32 cellular contexts compared by ENCODE assay signal in the genomic region with DNA sequence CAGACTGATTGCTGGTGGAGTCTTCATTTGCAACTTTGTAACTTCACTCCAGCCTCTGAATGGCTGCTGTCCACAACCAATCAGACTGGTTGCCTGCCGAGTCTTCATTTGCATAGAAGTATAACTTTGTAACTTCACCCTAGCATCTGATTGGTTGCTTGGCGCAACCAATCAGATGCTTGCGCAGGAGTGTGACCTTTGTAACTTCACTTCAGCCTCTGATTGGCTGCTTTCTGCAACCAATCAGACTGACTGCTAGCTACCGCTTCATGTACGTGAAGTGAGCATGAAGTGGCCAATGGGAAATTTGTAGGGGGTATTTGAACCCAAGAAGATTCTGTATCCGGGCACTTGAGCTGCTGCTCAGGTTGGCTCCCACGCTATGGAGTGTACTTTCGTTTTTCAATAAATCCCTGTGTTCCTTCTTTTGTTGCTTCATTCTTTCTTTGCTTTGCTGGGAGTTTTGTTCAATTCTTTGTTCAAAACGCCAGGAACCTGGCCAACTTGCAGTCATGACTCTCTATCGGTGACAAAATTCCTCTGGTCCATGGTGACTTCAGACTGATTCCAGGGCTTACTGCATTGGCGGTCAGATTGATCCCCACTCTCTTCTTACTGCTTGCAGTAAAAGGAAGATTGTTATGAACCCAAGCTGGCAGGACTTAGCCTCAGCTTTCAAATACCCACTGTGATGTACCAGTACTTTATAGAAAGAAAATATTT. TPM values are rescaled to one million over a fixed set of nuclear protein-coding genes. Genes with fewer than 3 reads are reported as not detected.
A peak's percentile ranks its signal among the peaks of the same experiment; 100 is the strongest.
DNase-seq lines count a peak whose midpoint lies in the region; ATAC-seq, FAIRE-seq and TF ChIP-seq lines count a peak whose summit lies in the region.
"Had no signal": no experiment of that assay in that cellular context is flagged by ENCODE, and none has a peak within 500 bp of the region (broad histone marks: within the 10 kb centered on the region; RNA-seq: fewer than 3 reads in every experiment).

No MANE protein-coding gene starts in this region.

- H3K36me3 ChIP-seq in K562 (ENCODE audit: control insufficient read depth, insufficient read depth, low read length) (no peaks in the 10 kb centered on the region), right lobe of liver (no peaks in the 10 kb centered on the region), sigmoid colon (no peaks in the 10 kb centered on the region), heart right ventricle (no peaks in the 10 kb centered on the region)
- H3K36me3 ChIP-seq: pancreas, SJSA1, upper lobe of left lung had no signal

- H3K9me1 ChIP-seq in K562 (ENCODE audit: control insufficient read depth, insufficient read depth, low read length) = no peaks in the 10 kb centered on the region

- TF ChIP-seq EP300 in K562 (IDR thresholded peaks at IDR 0.05; ENCODE audit: low read length) (no peak), sigmoid colon (IDR thresholded peaks at IDR 0.05) (no peak)

- H3K9ac ChIP-seq in K562 (ENCODE audit: insufficient read depth in 1 of 2, low read depth in 2 of 2, low read length in 2 of 2) = no peak overlapping the region

- no peak for TF ChIP-seq POLR2A in K562 (conservative IDR thresholded peaks at IDR 0.05)
- no peak for TF ChIP-seq POLR2A in right lobe of liver (IDR thresholded peaks at IDR 0.05)
- TF ChIP-seq POLR2A in sigmoid colon (IDR thresholded peaks at IDR 0.05) = no peak

- FAIRE-seq in K562 (lab: Jason Lieb, UNC) = no peak

- TF ChIP-seq RAD21 in K562 (CRISPR knock-in tag; conservative IDR thresholded peaks at IDR 0.05 in 1 of 2, IDR thresholded peaks at IDR 0.05 in 1 of 2) = no peak

- DNase-seq in LHCN-M2 (ENCODE audit: low read depth) (peak; percentile 13), K562 (ENCODE audit: extremely low read depth in 1 of 4, low spot score in 3 of 4) (peak in 2 of 4 experiments; percentile 22 to 32), right lobe of liver (peak in 2 of 3 donors; percentile 34 to 57), sigmoid colon (no peak), RWPE1 (ENCODE audit: low spot score) (no peak), heart right ventricle (no peak)
- no peak for DNase-seq in stimulated activated CD8-positive, alpha-beta memory T cell treated with anti-CD3 and anti-CD28 coated beads, Interleukin-4, amount 100 ng/mL, for 48 hours
- DNase-seq: activated B cell treated with CpG ODN at 0.5 μM for 24 hours; activated CD4-positive, alpha-beta T cell treated with anti-CD3 and anti-CD28 coated beads, Interleukin-2, amount 50 U/mL, for 1 hour; activated gamma-delta T cell; activated naive CD8-positive, alpha-beta T cell treated with anti-CD3 and anti-CD28 coated beads, Interleukin-2, amount 10 ng/mL, durations not matched to agents 7 days and 5 days; activated T-cell treated with anti-CD3 and anti-CD28 coated beads, Interleukin-2, amount 50 U/mL, for 4 hours; Caco-2; dermis blood vessel endothelial cell; DND-41; Karpas-422; NCI-H1436 treated with DMSO at 0.1 percent for 48 hours; NCI-H446 treated with DMSO at 0.1 percent for 48 hours; NCI-H774; pancreas; right cardiac atrium; stimulated activated CD4-positive, alpha-beta T cell treated with anti-CD3 and anti-CD28 coated beads, Interleukin-4, amount 100 ng/mL, for 24 hours; T-helper 1 cell; upper lobe of left lung had no signal

- peak overlapping the region; percentile 1; the same call in 1 of the 2 replicates for H2AFZ ChIP-seq in K562 (ENCODE audit: low read depth, low read length)
- H2AFZ ChIP-seq: GM23338 had no signal

- CTCF ChIA-PET in K562 (lab: Yijun Ruan, JAX; ENCODE audit: low intra/inter-chr PET ratio) = no interaction called here
- CTCF ChIA-PET in RWPE1 (lab: Yijun Ruan, JAX) = no interaction called here

- ATAC-seq in K562 (peak; percentile 61; the same call in 2 of the 3 replicates), right lobe of liver (peak; percentile 60 to 68 (median 66)), GM21360 (IDR thresholded peaks at IDR 0.05; ENCODE audit: unreplicated experiment) (no peak), heart right ventricle (no peak)
- ATAC-seq: activated T-cell treated with anti-CD3 and anti-CD28 coated beads, Interleukin-2, amount 50 U/mL, for 4 hours; esophagus mucosa; GM23338; pancreas; right cardiac atrium had no signal

- no peaks in the 10 kb centered on the region for H4K20me1 ChIP-seq in K562 (replicated peaks; ENCODE audit: control insufficient read depth, insufficient read depth, low read length)

- no peaks in the 10 kb centered on the region for H3K9me3 ChIP-seq in K562 (replicated peaks; ENCODE audit: control insufficient read depth, insufficient read depth, low read depth, low read length)
- H3K9me3 ChIP-seq in right lobe of liver = no peaks in the 10 kb centered on the region
- no peaks in the 10 kb centered on the region for H3K9me3 ChIP-seq in sigmoid colon
- H3K9me3 ChIP-seq in heart right ventricle = no peaks in the 10 kb centered on the region
- H3K9me3 ChIP-seq: Caco-2, pancreas, SJSA1, upper lobe of left lung had no signal

- H3K27me3 ChIP-seq in K562 (ENCODE audit: control insufficient read depth in 2 of 2, insufficient read depth in 2 of 2, low read length in 2 of 2) (no peaks in the 10 kb centered on the region), right lobe of liver (no peaks in the 10 kb centered on the region), sigmoid colon (no peaks in the 10 kb centered on the region), heart right ventricle (peaks cover 0 to 4% (median 0%) of the 10 kb centered on the region in 7 donors)
- H3K27me3 ChIP-seq: pancreas, SJSA1, upper lobe of left lung had no signal

- no TSS peak for BruUV-seq in K562 (replicated peaks; lab: Mats Ljungman, UMichigan)

- TF ChIP-seq CTCF in K562 (IDR thresholded peaks at IDR 0.05 in 2 of 3, conservative IDR thresholded peaks at IDR 0.05 in 1 of 3; ENCODE audit: insufficient read depth in 2 of 3, low read depth in 1 of 3, low read length in 3 of 3) (no peak), right lobe of liver (IDR thresholded peaks at IDR 0.05) (no peak), sigmoid colon (IDR thresholded peaks at IDR 0.05) (no peak), RWPE1 (conservative IDR thresholded peaks at IDR 0.05; ENCODE audit: low read depth) (no peak), heart right ventricle (IDR thresholded peaks at IDR 0.05) (no peak)

- 17% methylated on average over 11 of the region's 11 CpGs for WGBS in K562 (ENCODE audit: insufficient coverage, low coverage, missing lambda C conversion rate)
- 24% methylated on average over 10 of the region's 11 CpGs for WGBS in right lobe of liver (ENCODE audit: insufficient coverage, low coverage, low lambda C conversion rate, missing lambda C conversion rate)
- 91% methylated on average over 11 of the region's 11 CpGs for WGBS in sigmoid colon, 2 donors
- 80 to 83% methylated on average over 11 of the region's 11 CpGs for WGBS in heart right ventricle, 2 donors

- in situ Hi-C loops in K562 (cut with MboI) = no loop called here

- H3K4me3 ChIP-seq in K562 (no peak overlapping the region), right lobe of liver (peak overlapping the region in 2 of 3 donors; percentile 25 to 34), sigmoid colon (peak overlapping the region in 2 of 4 donors; percentile 3 to 4), heart right ventricle (peak overlapping the region in 1 of 10 donors; percentile 1)
- H3K4me3 ChIP-seq: GM23338, pancreas, SJSA1, upper lobe of left lung had no signal

- H3K4me2 ChIP-seq in K562 (ENCODE audit: insufficient read depth, low read length) = no peak overlapping the region; the same call in 1 of the 2 replicates
- H3K4me2 ChIP-seq: GM23338 had no signal

- no peaks in the 10 kb centered on the region for H3K79me2 ChIP-seq in K562 (ENCODE audit: control insufficient read depth, insufficient read depth, low read length)

- intact Hi-C loops in K562 (cut with micrococcal nuclease) (no loop called here), right lobe of liver (cut with DNase I) (no loop called here), sigmoid colon (cut with DNase I) (no loop called here), heart right ventricle (cut with DNase I) (no loop called here)

- H3K4me1 ChIP-seq in K562 (replicated peaks in 1 of 2; ENCODE audit: control insufficient read depth in 2 of 2, insufficient read depth in 2 of 2, low read length in 2 of 2) (no peaks in the 10 kb centered on the region), right lobe of liver (peaks cover 0 to 12% (median 2%) of the 10 kb centered on the region in 4 donors), sigmoid colon (peaks cover 0 to 22% (median 13%) of the 10 kb centered on the region in 4 donors), heart right ventricle (no peaks in the 10 kb centered on the region)
- H3K4me1 ChIP-seq: SJSA1, upper lobe of left lung had no signal

- no peak overlapping the region for H3K27ac ChIP-seq in K562 (ENCODE audit: extremely low read depth, low read depth, low read length)
- peak overlapping the region in 2 of 3 donors; percentile 56 to 87 for H3K27ac ChIP-seq in right lobe of liver
- peak overlapping the region in 3 of 4 donors; percentile 17 to 52 (median 49) for H3K27ac ChIP-seq in sigmoid colon
- no peak overlapping the region for H3K27ac ChIP-seq in RWPE1
- H3K27ac ChIP-seq in heart right ventricle = no peak overlapping the region
- H3K27ac ChIP-seq: C4-2B, pancreas, SJSA1, upper lobe of left lung had no signal

- POLR2A ChIA-PET in K562 (lab: Yijun Ruan, JAX) (no interaction called here), RWPE1 (lab: Yijun Ruan, JAX; ENCODE audit: low non-redundant PET) (no interaction called here)

RNA-seq across cellular contexts. Expression of a gene that starts 46.4 kb away (rescaled TPM):
- total RNA-seq in LHCN-M2 (2014; rRNA removed) = not detected in 2 replicates
- polyA plus RNA-seq in LHCN-M2 (2012) = not detected
- total RNA-seq in K562 (2011; cell fraction: chromatin; rRNA removed; ENCODE audit: low replicate concordance) = not detected in 2 replicates
- total RNA-seq in K562 (2011; cell fraction: nucleolus; rRNA removed) = not detected in 2 replicates
- not detected in 2 replicates for total RNA-seq in K562 (2011; cell fraction: nucleoplasm; rRNA removed)
- 0.45 TPM in 1 of 2 replicates, not detected in the other for total RNA-seq in K562 (2014; rRNA removed)
- 0.33 TPM in 1 of 2 replicates, not detected in the other for total RNA-seq in K562 (2014; rRNA removed; fragmentation: Illumina TruSeq; extraction: Trizol)
- not detected in 2 replicates for total RNA-seq in K562 (2015; rRNA removed; fragmentation: Illumina TruSeq; extraction: Trizol)
- 1.9 and 2.2 TPM in 2 replicates for total RNA-seq in K562 (2021)
- 0.08 and 0.24 TPM in 2 replicates for polyA plus RNA-seq in K562 (2011; rRNA removed)
- not detected in 2 replicates for polyA plus RNA-seq in K562 (2011; cell fraction: cytosol; rRNA removed)
- not detected in 2 replicates for polyA plus RNA-seq in K562 (2011; cell fraction: nucleus; rRNA removed)
- 0.07 and 1.9 TPM in 2 replicates for polyA plus RNA-seq in K562 (2012)
- 0.12 TPM in 1 of 2 replicates, not detected in the other for polyA plus RNA-seq in K562 (2014; fragmentation: Illumina TruSeq; extraction: Trizol)
- polyA plus RNA-seq in K562 (2014; fragmentation: Nextera tagmentation; extraction: Ambion mirVana) = under 1 TPM; 0.34 to 0.41 TPM
- polyA plus RNA-seq in K562 (2014; rRNA removed) = 0.27 TPM in 1 of 2 replicates, not detected in the other
- 0.12 TPM in 1 of 2 replicates, not detected in the other for polyA minus RNA-seq in K562 (2011; rRNA and poly(A)+ RNA removed)
- 1.3 TPM in 1 of 2 replicates, not detected in the other for polyA minus RNA-seq in K562 (2011; cell fraction: cytosol; rRNA and poly(A)+ RNA removed)
- not detected in 2 replicates for polyA minus RNA-seq in K562 (2011; cell fraction: nucleus; rRNA and poly(A)+ RNA removed)
- over 10,000 TPM in 4 of 6 experiments, 1,000 to 10,000 TPM in 2; 5,578 to 14,578 (median 13,052) TPM for total RNA-seq in right lobe of liver
- total RNA-seq in sigmoid colon = not detected
- polyA plus RNA-seq in sigmoid colon = under 1 TPM in 1 of 3 donors, not detected in 2; 0.22 TPM
- under 1 TPM in 1 of 10 donors, not detected in 9; 0.71 TPM for total RNA-seq in heart right ventricle
- not detected for polyA plus RNA-seq in heart right ventricle
- total RNA-seq: activated B cell treated with CpG ODN at 0.5 μM for 24 hours; activated naive CD8-positive, alpha-beta T cell treated with anti-CD3 and anti-CD28 coated beads, Interleukin-2, amount 10 ng/mL, durations not matched to agents 7 days and 5 days; dermis blood vessel endothelial cell; frontal cortex; GM23338; lung microvascular endothelial cell; SJSA1 had no signal
- polyA plus RNA-seq: GM23338, neural cell had no signal

Comparison
In these comparisons a context has a peak if more than half of its experiments do, and no peak if none do; other contexts are left out.
1. DNase-seq: peak in LHCN-M2 (single experiment) and right lobe of liver (2 of 3); none in sigmoid colon (single experiment), RWPE1 (single experiment), heart right ventricle (0 of 2) and stimulated activated CD8-positive, alpha-beta memory T cell treated with anti-CD3 and anti-CD28 coated beads, Interleukin-4, amount 100 ng/mL, for 48 hours (single experiment).
2. ATAC-seq: peak in K562 (single experiment) and right lobe of liver (4 of 4); none in GM21360 (single experiment) and heart right ventricle (0 of 8).
3. H3K27ac ChIP-seq: peak in right lobe of liver (2 of 3) and sigmoid colon (3 of 4); none in K562 (single experiment), RWPE1 (single experiment) and heart right ventricle (0 of 10).
4. RNA of a gene that starts 46.4 kb away (total RNA-seq): 5,578 to 14,578 TPM in right lobe of liver; 0.33 to 2.2 TPM in K562, not detected in LHCN-M2, not detected in sigmoid colon and 0.71 TPM in heart right ventricle; every median in the first group is over 1,000 times any median in the second.